ENCODE assay signal across 1 cellular context in the genomic region with DNA sequence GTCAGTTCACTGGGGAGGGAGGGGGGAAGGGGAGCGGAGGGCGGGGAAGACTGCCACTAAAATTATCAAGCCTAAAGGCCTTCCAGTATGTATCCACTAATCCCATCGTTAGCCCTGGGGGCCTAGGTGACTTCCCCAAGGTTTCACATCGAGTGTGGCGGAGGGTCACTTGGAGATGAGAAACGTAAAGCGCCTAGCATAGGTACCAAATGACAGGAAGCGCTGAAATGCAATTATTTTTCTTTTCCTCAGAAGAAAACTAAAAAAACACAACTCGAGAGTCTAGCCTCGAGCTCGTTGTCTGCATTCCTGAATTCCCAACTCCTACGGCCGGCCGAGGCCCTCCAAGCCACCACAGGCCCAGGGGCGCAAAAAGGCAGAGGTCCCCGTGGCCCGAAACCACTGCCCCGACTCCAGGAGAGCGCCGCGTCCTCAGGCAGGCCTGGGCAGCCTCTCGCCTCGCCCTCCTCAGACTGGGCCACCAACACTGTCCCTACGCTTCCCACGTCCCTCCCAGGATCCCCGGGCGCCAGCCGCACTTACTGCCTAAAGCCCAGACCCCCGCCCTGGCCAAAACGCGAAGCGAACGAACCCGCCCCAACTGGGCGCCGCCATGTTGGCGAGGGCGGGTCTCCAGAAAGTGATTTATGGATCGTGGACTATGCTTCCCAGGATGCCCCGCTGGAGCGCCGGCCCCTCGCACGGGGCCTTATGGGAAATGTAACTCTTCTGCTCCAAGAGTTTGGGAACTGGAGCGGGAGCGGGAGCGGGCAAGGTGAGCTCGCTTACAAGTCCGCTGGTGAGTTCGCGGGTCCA.
TF ChIP-seq lines count a peak whose summit lies in the region.

A gene with protein sequence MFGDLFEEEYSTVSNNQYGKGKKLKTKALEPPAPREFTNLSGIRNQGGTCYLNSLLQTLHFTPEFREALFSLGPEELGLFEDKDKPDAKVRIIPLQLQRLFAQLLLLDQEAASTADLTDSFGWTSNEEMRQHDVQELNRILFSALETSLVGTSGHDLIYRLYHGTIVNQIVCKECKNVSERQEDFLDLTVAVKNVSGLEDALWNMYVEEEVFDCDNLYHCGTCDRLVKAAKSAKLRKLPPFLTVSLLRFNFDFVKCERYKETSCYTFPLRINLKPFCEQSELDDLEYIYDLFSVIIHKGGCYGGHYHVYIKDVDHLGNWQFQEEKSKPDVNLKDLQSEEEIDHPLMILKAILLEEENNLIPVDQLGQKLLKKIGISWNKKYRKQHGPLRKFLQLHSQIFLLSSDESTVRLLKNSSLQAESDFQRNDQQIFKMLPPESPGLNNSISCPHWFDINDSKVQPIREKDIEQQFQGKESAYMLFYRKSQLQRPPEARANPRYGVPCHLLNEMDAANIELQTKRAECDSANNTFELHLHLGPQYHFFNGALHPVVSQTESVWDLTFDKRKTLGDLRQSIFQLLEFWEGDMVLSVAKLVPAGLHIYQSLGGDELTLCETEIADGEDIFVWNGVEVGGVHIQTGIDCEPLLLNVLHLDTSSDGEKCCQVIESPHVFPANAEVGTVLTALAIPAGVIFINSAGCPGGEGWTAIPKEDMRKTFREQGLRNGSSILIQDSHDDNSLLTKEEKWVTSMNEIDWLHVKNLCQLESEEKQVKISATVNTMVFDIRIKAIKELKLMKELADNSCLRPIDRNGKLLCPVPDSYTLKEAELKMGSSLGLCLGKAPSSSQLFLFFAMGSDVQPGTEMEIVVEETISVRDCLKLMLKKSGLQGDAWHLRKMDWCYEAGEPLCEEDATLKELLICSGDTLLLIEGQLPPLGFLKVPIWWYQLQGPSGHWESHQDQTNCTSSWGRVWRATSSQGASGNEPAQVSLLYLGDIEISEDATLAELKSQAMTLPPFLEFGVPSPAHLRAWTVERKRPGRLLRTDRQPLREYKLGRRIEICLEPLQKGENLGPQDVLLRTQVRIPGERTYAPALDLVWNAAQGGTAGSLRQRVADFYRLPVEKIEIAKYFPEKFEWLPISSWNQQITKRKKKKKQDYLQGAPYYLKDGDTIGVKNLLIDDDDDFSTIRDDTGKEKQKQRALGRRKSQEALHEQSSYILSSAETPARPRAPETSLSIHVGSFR (minus strand): TSS at position 642 of the 816 bp plus-strand sequence. CDS start 1,228 bp downstream, outside the sequence.

TF ChIP-seq in HepG2, 621 proteins besides CTCF, POLR2A, EP300 and RAD21 (continued from another document and continues in another):
- peak; percentile 42; the same call in 1 of the 2 replicates for TF ChIP-seq THRA (CRISPR knock-in tag; IDR thresholded peaks at IDR 0.05; ENCODE audit: borderline replicate concordance)
- TF ChIP-seq ZMYM4 (CRISPR knock-in tag; IDR thresholded peaks at IDR 0.05) = peak; percentile 85
- peak; percentile 35; the same call in 1 of the 2 replicates for TF ChIP-seq TFDP1 (CRISPR knock-in tag; IDR thresholded peaks at IDR 0.05; ENCODE audit: borderline replicate concordance)
- TF ChIP-seq ZNF768 (CRISPR knock-in tag; IDR thresholded peaks at IDR 0.05) = peak; percentile 84
- peak; percentile 97 for TF ChIP-seq ZNF558 (CRISPR knock-in tag; IDR thresholded peaks at IDR 0.05; ENCODE audit: borderline replicate concordance)
- 0 out of 2 replicates have a peak, but pooled peaks have one; percentile 40 for TF ChIP-seq ZBTB8A (CRISPR knock-in tag; IDR thresholded peaks at IDR 0.05; ENCODE audit: borderline replicate concordance, low read depth)
- TF ChIP-seq RORA (CRISPR knock-in tag; IDR thresholded peaks at IDR 0.05) = no peak; the same call in 1 of the 2 replicates
- peak; percentile 88 for TF ChIP-seq ZNF331 (CRISPR knock-in tag; IDR thresholded peaks at IDR 0.05)
- TF ChIP-seq, protein P1, sequence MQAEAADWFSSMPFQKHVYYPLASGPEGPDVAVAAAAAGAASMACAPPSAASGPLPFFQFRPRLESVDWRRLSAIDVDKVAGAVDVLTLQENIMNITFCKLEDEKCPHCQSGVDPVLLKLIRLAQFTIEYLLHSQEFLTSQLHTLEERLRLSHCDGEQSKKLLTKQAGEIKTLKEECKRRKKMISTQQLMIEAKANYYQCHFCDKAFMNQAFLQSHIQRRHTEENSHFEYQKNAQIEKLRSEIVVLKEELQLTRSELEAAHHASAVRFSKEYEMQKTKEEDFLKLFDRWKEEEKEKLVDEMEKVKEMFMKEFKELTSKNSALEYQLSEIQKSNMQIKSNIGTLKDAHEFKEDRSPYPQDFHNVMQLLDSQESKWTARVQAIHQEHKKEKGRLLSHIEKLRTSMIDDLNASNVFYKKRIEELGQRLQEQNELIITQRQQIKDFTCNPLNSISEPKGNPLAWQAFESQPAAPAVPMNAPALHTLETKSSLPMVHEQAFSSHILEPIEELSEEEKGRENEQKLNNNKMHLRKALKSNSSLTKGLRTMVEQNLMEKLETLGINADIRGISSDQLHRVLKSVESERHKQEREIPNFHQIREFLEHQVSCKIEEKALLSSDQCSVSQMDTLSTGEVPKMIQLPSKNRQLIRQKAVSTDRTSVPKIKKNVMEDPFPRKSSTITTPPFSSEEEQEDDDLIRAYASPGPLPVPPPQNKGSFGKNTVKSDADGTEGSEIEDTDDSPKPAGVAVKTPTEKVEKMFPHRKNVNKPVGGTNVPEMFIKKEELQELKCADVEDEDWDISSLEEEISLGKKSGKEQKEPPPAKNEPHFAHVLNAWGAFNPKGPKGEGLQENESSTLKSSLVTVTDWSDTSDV (CRISPR knock-in tag; IDR thresholded peaks at IDR 0.05) = peak; percentile 94
- no peak for TF ChIP-seq ZNF333 (CRISPR knock-in tag; IDR thresholded peaks at IDR 0.05; ENCODE audit: borderline replicate concordance)
- TF ChIP-seq, protein P2, sequence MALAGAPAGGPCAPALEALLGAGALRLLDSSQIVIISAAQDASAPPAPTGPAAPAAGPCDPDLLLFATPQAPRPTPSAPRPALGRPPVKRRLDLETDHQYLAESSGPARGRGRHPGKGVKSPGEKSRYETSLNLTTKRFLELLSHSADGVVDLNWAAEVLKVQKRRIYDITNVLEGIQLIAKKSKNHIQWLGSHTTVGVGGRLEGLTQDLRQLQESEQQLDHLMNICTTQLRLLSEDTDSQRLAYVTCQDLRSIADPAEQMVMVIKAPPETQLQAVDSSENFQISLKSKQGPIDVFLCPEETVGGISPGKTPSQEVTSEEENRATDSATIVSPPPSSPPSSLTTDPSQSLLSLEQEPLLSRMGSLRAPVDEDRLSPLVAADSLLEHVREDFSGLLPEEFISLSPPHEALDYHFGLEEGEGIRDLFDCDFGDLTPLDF (CRISPR knock-in tag; IDR thresholded peaks at IDR 0.05) = 0 out of 2 replicates have a peak, but pooled peaks have one; percentile 16
- peak; percentile 88 for TF ChIP-seq ZNF709 (CRISPR knock-in tag; IDR thresholded peaks at IDR 0.05)
- peak; percentile 66; the same call in 1 of the 2 replicates for TF ChIP-seq ZNF567 (CRISPR knock-in tag; IDR thresholded peaks at IDR 0.05; ENCODE audit: borderline replicate concordance)
- TF ChIP-seq SP140L (CRISPR knock-in tag; IDR thresholded peaks at IDR 0.05; ENCODE audit: borderline replicate concordance) = peak; percentile 65; the same call in 1 of the 2 replicates
- TF ChIP-seq SIX4 (CRISPR knock-in tag; IDR thresholded peaks at IDR 0.05) = no peak
- no peak for TF ChIP-seq USF2 (IDR thresholded peaks at IDR 0.05; ENCODE audit: low read depth, low read length)
- peak; percentile 23; the same call in 1 of the 2 replicates for TF ChIP-seq USF2 (CRISPR knock-in tag; IDR thresholded peaks at IDR 0.05; ENCODE audit: borderline replicate concordance)
- TF ChIP-seq CEBPG (CRISPR knock-in tag; IDR thresholded peaks at IDR 0.05) = no peak
- peak; percentile 73; the same call in 1 of the 2 replicates for TF ChIP-seq ARNTL (CRISPR knock-in tag; IDR thresholded peaks at IDR 0.05)
- TF ChIP-seq MXD4 (CRISPR knock-in tag; IDR thresholded peaks at IDR 0.05) = peak; percentile 88
- TF ChIP-seq ZFP41 (CRISPR knock-in tag; IDR thresholded peaks at IDR 0.05; ENCODE audit: borderline replicate concordance) = peak; percentile 85; the same call in 1 of the 2 replicates
- TF ChIP-seq ZNF839 (CRISPR knock-in tag; IDR thresholded peaks at IDR 0.05; ENCODE audit: borderline replicate concordance) = peak; percentile 93; the same call in 1 of the 2 replicates
- 0 out of 2 replicates have a peak, but pooled peaks have one; percentile 43 for TF ChIP-seq SOX13 (IDR thresholded peaks at IDR 0.05)
- TF ChIP-seq SOX13 (CRISPR knock-in tag; conservative IDR thresholded peaks at IDR 0.05 in 1 of 2, IDR thresholded peaks at IDR 0.05 in 1 of 2) = peak in 1 of 2 experiments; percentile 43; a peak in 2 of 4 replicates
- peak; percentile 88 for TF ChIP-seq MYNN (CRISPR knock-in tag; IDR thresholded peaks at IDR 0.05; ENCODE audit: low read depth)
- peak; percentile 39; the same call in 1 of the 2 replicates for TF ChIP-seq KDM3A (CRISPR knock-in tag; IDR thresholded peaks at IDR 0.05; ENCODE audit: low read depth)
- peak; percentile 98 for TF ChIP-seq KDM5B (CRISPR knock-in tag; IDR thresholded peaks at IDR 0.05; ENCODE audit: borderline replicate concordance)
- no peak for TF ChIP-seq ZNF496 (CRISPR knock-in tag; IDR thresholded peaks at IDR 0.05; ENCODE audit: insufficient replicate concordance)
- TF ChIP-seq, protein P3, sequence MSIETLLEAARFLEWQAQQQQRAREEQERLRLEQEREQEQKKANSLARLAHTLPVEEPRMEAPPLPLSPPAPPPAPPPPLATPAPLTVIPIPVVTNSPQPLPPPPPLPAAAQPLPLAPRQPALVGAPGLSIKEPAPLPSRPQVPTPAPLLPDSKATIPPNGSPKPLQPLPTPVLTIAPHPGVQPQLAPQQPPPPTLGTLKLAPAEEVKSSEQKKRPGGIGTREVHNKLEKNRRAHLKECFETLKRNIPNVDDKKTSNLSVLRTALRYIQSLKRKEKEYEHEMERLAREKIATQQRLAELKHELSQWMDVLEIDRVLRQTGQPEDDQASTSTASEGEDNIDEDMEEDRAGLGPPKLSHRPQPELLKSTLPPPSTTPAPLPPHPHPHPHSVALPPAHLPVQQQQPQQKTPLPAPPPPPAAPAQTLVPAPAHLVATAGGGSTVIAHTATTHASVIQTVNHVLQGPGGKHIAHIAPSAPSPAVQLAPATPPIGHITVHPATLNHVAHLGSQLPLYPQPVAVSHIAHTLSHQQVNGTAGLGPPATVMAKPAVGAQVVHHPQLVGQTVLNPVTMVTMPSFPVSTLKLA (IDR thresholded peaks at IDR 0.05) = no peak
- TF ChIP-seq ZNF780A (CRISPR knock-in tag; IDR thresholded peaks at IDR 0.05) = 0 out of 2 replicates have a peak, but pooled peaks have one; percentile 73
- TF ChIP-seq FOSL1 (CRISPR knock-in tag; IDR thresholded peaks at IDR 0.05; ENCODE audit: borderline replicate concordance) = 0 out of 2 replicates have a peak, but pooled peaks have one; percentile 45
- TF ChIP-seq SYNCRIP (IDR thresholded peaks at IDR 0.05; ENCODE audit: insufficient read depth, low read depth, low read length) = no peak
- no peak for TF ChIP-seq TOE1 (CRISPR knock-in tag; IDR thresholded peaks at IDR 0.05)
- TF ChIP-seq NONO (IDR thresholded peaks at IDR 0.05) = no peak
- TF ChIP-seq NONO (CRISPR knock-in tag; conservative IDR thresholded peaks at IDR 0.05) = peak; percentile 94
- no peak for TF ChIP-seq CREB1 (IDR thresholded peaks at IDR 0.05)
- peak; percentile 71 for TF ChIP-seq CREB1 (CRISPR knock-in tag; IDR thresholded peaks at IDR 0.05)
- no peak for TF ChIP-seq FOXK2 (IDR thresholded peaks at IDR 0.05)
- TF ChIP-seq ATF1 (CRISPR knock-in tag; IDR thresholded peaks at IDR 0.05) = 0 out of 2 replicates have a peak, but pooled peaks have one; percentile 9
- peak; percentile 88 for TF ChIP-seq HDAC1 (CRISPR knock-in tag; IDR thresholded peaks at IDR 0.05)
- TF ChIP-seq ONECUT2 (CRISPR knock-in tag; IDR thresholded peaks at IDR 0.05) = no peak
- TF ChIP-seq IRX3 (CRISPR knock-in tag; IDR thresholded peaks at IDR 0.05; ENCODE audit: borderline replicate concordance, low read depth) = no peak
- TF ChIP-seq ZNF703 (CRISPR knock-in tag; IDR thresholded peaks at IDR 0.05; ENCODE audit: borderline replicate concordance) = peak; percentile 89; the same call in 1 of the 2 replicates
- peak; percentile 77 for TF ChIP-seq ZNF510 (CRISPR knock-in tag; IDR thresholded peaks at IDR 0.05; ENCODE audit: low read depth)
